ENCODE assay signal across 30 cellular contexts in the genomic region with DNA sequence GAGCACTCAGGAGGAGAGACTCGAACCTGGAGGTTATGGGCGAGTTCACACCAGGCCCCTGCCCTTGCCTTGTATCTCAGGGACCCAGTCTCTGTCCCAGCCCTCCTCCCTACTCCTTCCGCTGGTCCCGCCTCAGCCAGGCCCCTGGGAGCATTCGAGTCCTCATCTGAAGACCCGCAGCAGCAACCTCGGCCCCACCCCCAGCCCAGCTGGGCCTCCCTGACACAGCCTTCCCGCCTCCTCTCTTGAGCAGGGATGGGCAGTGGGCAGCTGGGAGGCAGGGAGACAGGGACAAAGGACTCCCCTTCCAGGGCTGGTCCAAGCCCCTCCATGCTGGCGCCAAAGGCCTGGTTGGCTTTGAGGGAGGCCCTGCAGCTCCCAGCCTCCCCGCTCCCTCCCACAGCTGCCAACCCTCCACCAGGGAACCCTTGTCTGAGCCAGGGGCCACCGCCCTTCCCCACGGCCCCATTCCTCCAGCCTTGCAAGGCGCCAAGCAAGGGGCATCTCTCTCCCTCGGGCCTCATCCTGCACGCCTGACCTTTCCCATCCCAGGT.
"Had no signal": no experiment of that assay in that cellular context is flagged by ENCODE, and none has a peak within 500 bp of the region (broad histone marks: within the 10 kb centered on the region; RNA-seq: fewer than 3 reads in every experiment).

No MANE protein-coding gene starts in this region.

- H3K9me3 ChIP-seq: ascending aorta, gastrocnemius medialis, vagina had no signal

- H3K4me3 ChIP-seq: ascending aorta, gastrocnemius medialis, skin epidermis, vagina had no signal

- DNase-seq: activated CD4-positive, alpha-beta T cell treated with anti-CD3 and anti-CD28 coated beads for 48 hours; activated CD4-positive, alpha-beta T cell treated with anti-CD3 and anti-CD28 coated beads, Interleukin-2, amount 50 U/mL, for 48 hours; activated CD8-positive, alpha-beta memory T cell treated with anti-CD3 and anti-CD28 coated beads for 24 hours; activated gamma-delta T cell; activated naive CD4-positive, alpha-beta T cell treated with anti-CD3 and anti-CD28 coated beads, Interleukin-2, amount 10 ng/mL, durations not matched to agents 7 days and 5 days; activated naive CD8-positive, alpha-beta T cell treated with anti-CD3 and anti-CD28 coated beads, Interleukin-2, amount 10 ng/mL, durations not matched to agents 7 days and 5 days; activated T-cell treated with anti-CD3 and anti-CD28 coated beads, Interleukin-2, amount 50 U/mL, for 1 hour; cortex of kidney; effector memory CD8-positive, alpha-beta T cell; erythroblast; gastrocnemius medialis; head of caudate nucleus; hippocampal formation; midbrain; naive thymus-derived CD4-positive, alpha-beta T cell; stimulated activated CD4-positive, alpha-beta T cell treated with anti-CD3 and anti-CD28 coated beads, Interleukin-12 subunit alpha, Interleukin-12 subunit beta, amount 100 ng/mL, for 4 hours; stimulated activated CD4-positive, alpha-beta T cell treated with anti-CD3 and anti-CD28 coated beads, Interleukin-4, amount 100 ng/mL, for 24 hours; substantia nigra had no signal

- H3K36me3 Mint-ChIP-seq: activated naive CD4-positive, alpha-beta T cell treated with anti-CD3 and anti-CD28 coated beads, Interleukin-2, amount 10 ng/mL, durations not matched to agents 7 days and 5 days; activated naive CD8-positive, alpha-beta T cell treated with anti-CD3 and anti-CD28 coated beads, Interleukin-2, amount 10 ng/mL, durations not matched to agents 7 days and 5 days; brain; stimulated activated effector memory CD8-positive, alpha-beta T cell treated with anti-CD3 and anti-CD28 coated beads, Interleukin-12 subunit alpha, Interleukin-12 subunit beta, amount 100 ng/mL, for 72 hours; type B pancreatic cell had no signal

- H3K27ac Mint-ChIP-seq: activated naive CD4-positive, alpha-beta T cell treated with anti-CD3 and anti-CD28 coated beads, Interleukin-2, amount 10 ng/mL, durations not matched to agents 7 days and 5 days; activated naive CD8-positive, alpha-beta T cell treated with anti-CD3 and anti-CD28 coated beads, Interleukin-2, amount 10 ng/mL, durations not matched to agents 7 days and 5 days; activated T-helper 1 cell treated with anti-CD3 and anti-CD28 coated beads, Interleukin-12 subunit alpha, Interleukin-12 subunit beta, Interleukin-2, Interleukin-4 antibody, amounts not matched to agents 30 ng/mL and 10 ng/mL and 1 ng/mL, durations not matched to agents 14 hours and 24 hours and 36 hours; brain; naive thymus-derived CD4-positive, alpha-beta T cell; stimulated activated effector memory CD8-positive, alpha-beta T cell treated with anti-CD3 and anti-CD28 coated beads, Interleukin-12 subunit alpha, Interleukin-12 subunit beta, amount 100 ng/mL, for 72 hours; stimulated activated naive CD8-positive, alpha-beta T cell treated with anti-CD3 and anti-CD28 coated beads, Interleukin-15, Interleukin-2, amounts not matched to agents 100 ng/mL and 50 ng/mL, for 24 hours; type B pancreatic cell had no signal

- H3K27ac ChIP-seq: ascending aorta, gastrocnemius medialis, skin epidermis, vagina, VCaP had no signal

- ATAC-seq: activated CD4-positive, CD25-positive, alpha-beta regulatory T cell treated with anti-CD3 and anti-CD28 coated beads, Interleukin-2, amount 50 U/mL, for 24 hours; effector memory CD8-positive, alpha-beta T cell; gastrocnemius medialis; naive thymus-derived CD4-positive, alpha-beta T cell; sciatic nerve; stimulated activated effector memory CD8-positive, alpha-beta T cell treated with anti-CD3 and anti-CD28 coated beads, Interleukin-12 subunit alpha, Interleukin-12 subunit beta, amount 100 ng/mL, for 72 hours had no signal

- H3K4me3 Mint-ChIP-seq: activated naive CD4-positive, alpha-beta T cell treated with anti-CD3 and anti-CD28 coated beads, Interleukin-2, amount 10 ng/mL, durations not matched to agents 7 days and 5 days; activated naive CD8-positive, alpha-beta T cell treated with anti-CD3 and anti-CD28 coated beads, Interleukin-2, amount 10 ng/mL, durations not matched to agents 7 days and 5 days; activated T-helper 1 cell treated with anti-CD3 and anti-CD28 coated beads, Interleukin-12 subunit alpha, Interleukin-12 subunit beta, Interleukin-2, Interleukin-4 antibody, amounts not matched to agents 30 ng/mL and 10 ng/mL and 1 ng/mL, durations not matched to agents 14 hours and 24 hours and 36 hours; brain; naive thymus-derived CD4-positive, alpha-beta T cell; stimulated activated effector memory CD8-positive, alpha-beta T cell treated with anti-CD3 and anti-CD28 coated beads, Interleukin-12 subunit alpha, Interleukin-12 subunit beta, amount 100 ng/mL, for 72 hours; stimulated activated naive CD8-positive, alpha-beta T cell treated with anti-CD3 and anti-CD28 coated beads, Interleukin-15, Interleukin-2, amounts not matched to agents 100 ng/mL and 50 ng/mL, for 24 hours; type B pancreatic cell had no signal

- H3K27me3 ChIP-seq: vagina had no signal

- FAIRE-seq: TTC549 had no signal

- H3K9me3 Mint-ChIP-seq: effector memory CD8-positive, alpha-beta T cell; type B pancreatic cell had no signal

- H3K4me1 ChIP-seq: ascending aorta, vagina had no signal

- H3K36me3 ChIP-seq: ascending aorta, gastrocnemius medialis, vagina had no signal
